ENCODE assay signal across 8 cellular contexts in the genomic region with DNA sequence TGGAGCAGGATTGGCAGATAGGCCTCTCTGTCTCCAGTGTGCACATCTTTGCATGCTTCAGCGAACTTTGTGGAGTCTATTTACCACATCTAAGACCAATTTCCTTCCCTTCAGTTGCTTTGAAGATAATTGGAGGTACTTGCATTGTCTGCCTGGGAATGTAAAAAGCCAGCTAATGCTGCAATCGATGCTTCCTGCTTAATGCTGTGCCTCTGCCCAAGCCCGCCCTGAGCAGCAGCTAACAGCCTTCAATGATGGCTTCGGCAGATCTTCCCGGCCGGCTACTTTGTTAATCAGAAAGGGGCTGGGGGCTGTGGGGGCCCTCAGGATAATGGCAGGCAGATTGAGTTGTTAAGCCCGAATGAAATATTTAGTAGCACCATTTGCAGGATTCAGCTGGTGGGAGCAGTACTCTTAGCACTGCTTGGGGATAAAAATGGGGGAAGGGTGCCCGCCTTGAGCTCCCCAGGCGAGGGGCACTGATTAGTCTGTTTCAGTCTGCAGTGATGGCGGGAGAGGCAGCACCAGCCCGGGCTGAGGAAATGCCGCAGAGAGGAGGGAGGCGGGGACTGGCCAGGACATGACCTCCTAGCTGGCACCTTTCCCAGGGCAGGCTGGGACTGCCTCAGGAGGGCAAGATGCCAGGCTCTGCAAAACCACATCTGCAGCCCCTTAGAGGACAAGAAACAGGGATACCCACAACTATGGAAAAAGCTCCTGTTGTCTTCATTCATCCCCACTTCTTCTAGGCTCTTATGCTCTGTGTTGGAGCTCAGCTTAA.
DNase-seq lines count a peak whose midpoint lies in the region; ATAC-seq and TF ChIP-seq lines count a peak whose summit lies in the region.

No MANE protein-coding gene starts in this region.

- no peaks in the 10 kb centered on the region for H3K9me3 ChIP-seq in ascending aorta
- H3K9me3 ChIP-seq in upper lobe of right lung, result no peaks in the 10 kb centered on the region

- H3K36me3 ChIP-seq in ascending aorta (no peaks in the 10 kb centered on the region), upper lobe of right lung (no peaks in the 10 kb centered on the region)

- DNase-seq in NCI-H345 (lab: John Stamatoyannopoulos, UW) (peak; percentile 54), NCI-H345 treated with DMSO at 0.1 percent for 48 hours (lab: John Stamatoyannopoulos, UW; ENCODE audit: unreplicated experiment) (no peak), ascending aorta (ENCODE audit: low spot score in 2 of 2) (peak; percentile 12 to 65), kidney glomerular epithelial cell (lab: John Stamatoyannopoulos, UW) (peak; percentile 14), upper lobe of right lung (peak; percentile 90)
- DNase-seq in activated T-cell treated with anti-CD3 and anti-CD28 coated beads, Interleukin-2, amount 50 U/mL, for 1 hour, result no peak

- intact Hi-C loops in ascending aorta (cut with DNase I) (no loop called here), upper lobe of right lung (cut with DNase I) (no loop called here)

- ATAC-seq in upper lobe of right lung (peak; percentile 95), HG02588 (IDR thresholded peaks at IDR 0.05; ENCODE audit: unreplicated experiment) (no peak), HG03097 (IDR thresholded peaks at IDR 0.05; ENCODE audit: low FRiP score, unreplicated experiment) (no peak)

- TF ChIP-seq CTCF in ascending aorta (IDR thresholded peaks at IDR 0.05), result no peak
- TF ChIP-seq CTCF in upper lobe of right lung (IDR thresholded peaks at IDR 0.05), result no peak

- H3K4me3 ChIP-seq in ascending aorta, result no peak overlapping the region
- H3K4me3 ChIP-seq in upper lobe of right lung, result no peak overlapping the region

- no peak overlapping the region for H3K27ac ChIP-seq in ascending aorta
- no peak overlapping the region for H3K27ac ChIP-seq in upper lobe of right lung

- H3K27me3 ChIP-seq in ascending aorta (no peaks in the 10 kb centered on the region), upper lobe of right lung (no peaks in the 10 kb centered on the region)

- H3K4me1 ChIP-seq in ascending aorta (no peaks in the 10 kb centered on the region), upper lobe of right lung (peaks cover 18% of the 10 kb centered on the region)

Comparison
In these comparisons a context has a peak if more than half of its experiments do, and no peak if none do; other contexts are left out.
1. DNase-seq: peak in NCI-H345 (single experiment), ascending aorta (2 of 2), kidney glomerular epithelial cell (single experiment) and upper lobe of right lung (single experiment); none in NCI-H345 treated with DMSO at 0.1 percent for 48 hours (single experiment) and activated T-cell treated with anti-CD3 and anti-CD28 coated beads, Interleukin-2, amount 50 U/mL, for 1 hour (single experiment).